5 cellular contexts compared by ENCODE assay signal in genomic region chr2:222368280-222368679, GRCh38. TPM values are rescaled to one million over a fixed set of nuclear protein-coding genes. Genes with fewer than 3 reads are reported as not detected.
"Had no signal": no experiment of that assay in that cellular context is flagged by ENCODE, and none has a peak within 500 bp of the region (broad histone marks: within the 10 kb centered on the region; RNA-seq: fewer than 3 reads in every experiment).

No MANE protein-coding gene starts in this region.

RNA-seq across cellular contexts. Expression of gene SGPP2, which starts 56.1 kb away (rescaled TPM):
- total RNA-seq: chondrocyte, fibroblast of villous mesenchyme, glomerular endothelial cell, lung microvascular endothelial cell had no signal
- polyA plus RNA-seq: naive thymus-derived CD8-positive, alpha-beta T cell had no signal
